In the genomic region with DNA sequence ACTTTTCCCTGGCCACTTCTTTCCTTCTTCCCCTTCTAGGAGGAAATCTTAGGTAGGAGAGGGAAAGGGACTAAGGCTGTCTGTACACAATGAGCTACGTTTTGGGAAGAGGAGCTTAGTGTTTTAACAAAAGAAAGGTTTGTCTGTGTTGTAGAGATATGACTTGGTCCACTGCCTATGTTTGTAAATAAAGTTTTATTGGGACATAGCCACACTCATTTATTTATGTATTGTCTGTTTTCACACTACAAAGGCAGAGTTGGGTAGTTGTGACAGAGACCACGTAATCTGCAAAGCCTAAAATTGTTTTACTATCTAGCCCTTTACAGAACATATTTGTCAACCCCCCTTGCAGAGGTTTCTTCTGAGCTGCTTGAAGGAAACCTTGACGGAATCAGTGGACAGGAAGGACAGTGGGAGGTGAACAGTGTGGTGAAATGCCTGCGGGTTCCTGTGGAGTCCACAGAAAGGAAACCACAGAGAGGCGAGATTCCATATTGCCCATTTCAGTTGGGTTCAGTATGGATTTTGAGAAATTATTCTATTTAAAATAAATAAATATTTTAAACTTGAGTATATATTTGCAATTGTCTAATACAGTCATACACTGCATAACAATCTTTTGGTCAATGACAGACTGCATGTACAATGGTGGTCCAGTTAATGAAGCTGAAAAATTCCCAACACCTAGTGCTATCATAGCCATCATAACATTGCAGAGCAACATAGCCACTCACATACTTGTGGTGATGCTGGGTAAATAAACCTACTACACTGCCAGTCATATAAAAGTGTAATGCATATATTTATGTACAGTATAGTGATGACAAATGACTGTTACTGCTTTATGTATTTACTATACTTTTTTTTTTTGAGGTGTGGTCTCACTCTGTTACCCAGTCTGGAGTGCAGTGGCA, we compare ENCODE assay signal across 17 cellular contexts.
"Had no signal": no experiment of that assay in that cellular context is flagged by ENCODE, and none has a peak within 500 bp of the region (broad histone marks: within the 10 kb centered on the region; RNA-seq: fewer than 3 reads in every experiment).

No MANE protein-coding gene starts in this region.

- FAIRE-seq: frontal cortex, pancreas had no signal

- H3K4me1 ChIP-seq: lower lobe of right lung, pancreas, sigmoid colon, spleen, suprapubic skin had no signal

- H3K27ac ChIP-seq: lower lobe of right lung, pancreas, sigmoid colon, spleen, suprapubic skin had no signal

- H3K36me3 Mint-ChIP-seq: activated naive CD8-positive, alpha-beta T cell treated with anti-CD3 and anti-CD28 coated beads, Interleukin-2, amount 10 ng/mL, durations not matched to agents 7 days and 5 days; mesothelial cell of epicardium had no signal

- H3K4me1 Mint-ChIP-seq: mesothelial cell of epicardium had no signal

- H3K9me3 ChIP-seq: lower lobe of right lung, pancreas, sigmoid colon, spleen, suprapubic skin had no signal

- H3K4me3 Mint-ChIP-seq: activated naive CD8-positive, alpha-beta T cell treated with anti-CD3 and anti-CD28 coated beads, Interleukin-2, amount 10 ng/mL, durations not matched to agents 7 days and 5 days; mesothelial cell of epicardium; stimulated activated naive CD8-positive, alpha-beta T cell treated with anti-CD3 and anti-CD28 coated beads, Interleukin-15, Interleukin-2, amounts not matched to agents 100 ng/mL and 50 ng/mL, for 24 hours had no signal

- H3K4me3 ChIP-seq: lower lobe of right lung, pancreas, sigmoid colon, spleen, suprapubic skin had no signal

- DNase-seq: activated CD4-positive, CD25-positive, alpha-beta regulatory T cell treated with anti-CD3 and anti-CD28 coated beads, Interleukin-2, amount 50 U/mL, for 72 hours; activated naive CD4-positive, alpha-beta T cell; activated naive CD8-positive, alpha-beta T cell treated with anti-CD3 and anti-CD28 coated beads, Interleukin-2, amount 10 ng/mL, durations not matched to agents 7 days and 5 days; anterior cingulate cortex; cerebellar nuclear complex; dermis blood vessel endothelial cell; head of caudate nucleus; left colon; lower lobe of right lung; pancreas; sigmoid colon; spleen; trophoblast cell had no signal

- H3K27me3 ChIP-seq: pancreas, sigmoid colon, spleen, suprapubic skin had no signal

- H3K36me3 ChIP-seq: lower lobe of right lung, pancreas, sigmoid colon, spleen, suprapubic skin had no signal

- H3K27me3 Mint-ChIP-seq: stimulated activated naive CD8-positive, alpha-beta T cell treated with anti-CD3 and anti-CD28 coated beads, Interleukin-15, Interleukin-2, amounts not matched to agents 100 ng/mL and 50 ng/mL, for 24 hours had no signal

- H3K9me3 Mint-ChIP-seq: activated naive CD8-positive, alpha-beta T cell treated with anti-CD3 and anti-CD28 coated beads, Interleukin-2, amount 10 ng/mL, durations not matched to agents 7 days and 5 days; mesothelial cell of epicardium; stimulated activated naive CD8-positive, alpha-beta T cell treated with anti-CD3 and anti-CD28 coated beads, Interleukin-15, Interleukin-2, amounts not matched to agents 100 ng/mL and 50 ng/mL, for 24 hours had no signal

- ATAC-seq: left colon, lower lobe of right lung, pancreas had no signal

- H3K27ac Mint-ChIP-seq: activated naive CD8-positive, alpha-beta T cell treated with anti-CD3 and anti-CD28 coated beads, Interleukin-2, amount 10 ng/mL, durations not matched to agents 7 days and 5 days; mesothelial cell of epicardium; stimulated activated naive CD8-positive, alpha-beta T cell treated with anti-CD3 and anti-CD28 coated beads, Interleukin-15, Interleukin-2, amounts not matched to agents 100 ng/mL and 50 ng/mL, for 24 hours had no signal
